24 cellular contexts compared by ENCODE assay signal in genomic region chr9:21672140-21672539, GRCh38.
"Had no signal": no experiment of that assay in that cellular context is flagged by ENCODE, and none has a peak within 500 bp of the region (broad histone marks: within the 10 kb centered on the region; RNA-seq: fewer than 3 reads in every experiment).

No MANE protein-coding gene starts in this region.

- H3K27me3 ChIP-seq: sigmoid colon, testis, vagina had no signal

- H3K27ac Mint-ChIP-seq: activated CD4-positive, alpha-beta memory T cell treated with anti-CD3 and anti-CD28 coated beads, Interleukin-2, amount 10 ng/mL, durations not matched to agents 7 days and 5 days; brain; dendritic cell treated with granulocyte-macrophage colony-stimulating factor and Interleukin-4, amounts not matched to agents 40 ng/mL and 50 ng/mL, for 4 days; memory B cell; T-helper 17 cell; type B pancreatic cell had no signal

- H3K27me3 Mint-ChIP-seq: type B pancreatic cell had no signal

- DNase-seq: activated CD4-positive, alpha-beta memory T cell treated with anti-CD3 and anti-CD28 coated beads, Interleukin-2, amount 10 ng/mL, durations not matched to agents 7 days and 5 days; activated CD4-positive, alpha-beta T cell treated with anti-CD3 and anti-CD28 coated beads for 48 hours; activated CD4-positive, CD25-positive, alpha-beta regulatory T cell; activated effector memory CD4-positive, alpha-beta T cell treated with anti-CD3 and anti-CD28 coated beads, Interleukin-2, amount 50 U/mL, for 16 hours; activated naive CD4-positive, alpha-beta T cell treated with anti-CD3 and anti-CD28 coated beads, Interleukin-2, amount 50 U/mL, for 16 hours; aorta; effector CD4-positive, alpha-beta T cell; erythroblast; foreskin melanocyte; hypothalamus; left cardiac atrium; mucosa of descending colon; occipital lobe; sigmoid colon; stimulated activated CD4-positive, alpha-beta T cell treated with anti-CD3 and anti-CD28 coated beads, Interleukin-2, amount 100 ng/mL, for 48 hours; stimulated activated CD8-positive, alpha-beta memory T cell treated with anti-CD3 and anti-CD28 coated beads, Interleukin-4, amount 100 ng/mL, for 48 hours; stimulated activated naive CD4-positive, alpha-beta T cell; T-helper 17 cell; testis had no signal

- H3K36me3 ChIP-seq: sigmoid colon, vagina had no signal

- H3K9me3 Mint-ChIP-seq: activated CD4-positive, alpha-beta memory T cell treated with anti-CD3 and anti-CD28 coated beads, Interleukin-2, amount 10 ng/mL, durations not matched to agents 7 days and 5 days; brain; dendritic cell treated with granulocyte-macrophage colony-stimulating factor and Interleukin-4, amounts not matched to agents 40 ng/mL and 50 ng/mL, for 4 days; memory B cell; type B pancreatic cell had no signal

- H3K4me3 ChIP-seq: mucosa of descending colon, sigmoid colon, testis, vagina had no signal

- H3K9me3 ChIP-seq: mucosa of descending colon, sigmoid colon, testis, vagina had no signal

- H3K36me3 Mint-ChIP-seq: brain, memory B cell, type B pancreatic cell had no signal

- H3K4me3 Mint-ChIP-seq: activated CD4-positive, alpha-beta memory T cell treated with anti-CD3 and anti-CD28 coated beads, Interleukin-2, amount 10 ng/mL, durations not matched to agents 7 days and 5 days; brain; dendritic cell treated with granulocyte-macrophage colony-stimulating factor and Interleukin-4, amounts not matched to agents 40 ng/mL and 50 ng/mL, for 4 days; memory B cell; T-helper 17 cell; type B pancreatic cell had no signal

- H3K4me1 Mint-ChIP-seq: brain, memory B cell had no signal

- H3K27ac ChIP-seq: sigmoid colon, testis, vagina had no signal

- H3K4me1 ChIP-seq: sigmoid colon, testis, vagina had no signal

- ATAC-seq: left cardiac atrium, mucosa of descending colon, T-helper 17 cell had no signal
